27 cellular contexts compared by ENCODE assay signal in genomic region chr15:57941816-57942215, GRCh38.
"Had no signal": no experiment of that assay in that cellular context is flagged by ENCODE, and none has a peak within 500 bp of the region (broad histone marks: within the 10 kb centered on the region; RNA-seq: fewer than 3 reads in every experiment).

No MANE protein-coding gene starts in this region.

- H3K36me3 ChIP-seq: colonic mucosa, esophagus muscularis mucosa, esophagus squamous epithelium, gastrocnemius medialis, gastroesophageal sphincter, heart left ventricle, heart right ventricle had no signal

- H3K4me3 ChIP-seq: colonic mucosa, coronary artery, dorsolateral prefrontal cortex, esophagus muscularis mucosa, esophagus squamous epithelium, gastrocnemius medialis, gastroesophageal sphincter, heart left ventricle, heart right ventricle had no signal

- H3K27me3 ChIP-seq: colonic mucosa, heart left ventricle had no signal

- FAIRE-seq: colon, endometrium, endothelial cell of umbilical vein, frontal cortex had no signal

- H3K4me1 ChIP-seq: colonic mucosa, esophagus muscularis mucosa, esophagus squamous epithelium, foreskin keratinocyte, gastrocnemius medialis, gastroesophageal sphincter, heart right ventricle had no signal

- H3K9me3 ChIP-seq: colonic mucosa, esophagus muscularis mucosa, esophagus squamous epithelium, gastrocnemius medialis, gastroesophageal sphincter, heart left ventricle, heart right ventricle had no signal

- ATAC-seq: effector memory CD8-positive, alpha-beta T cell; esophagus mucosa; foreskin keratinocyte; gastrocnemius medialis; gastroesophageal sphincter; heart left ventricle; heart right ventricle had no signal

- DNase-seq: colonic mucosa; cortex of kidney; dermis blood vessel endothelial cell; dorsolateral prefrontal cortex; effector CD4-positive, alpha-beta T cell; effector CD8-positive, alpha-beta T cell; effector memory CD4-positive, alpha-beta T cell; effector memory CD8-positive, alpha-beta T cell; endodermal cell; erythroblast; esophagus squamous epithelium; foreskin fibroblast; foreskin keratinocyte; foreskin melanocyte; gastrocnemius medialis; glutamatergic neuron; heart left ventricle; heart right ventricle had no signal

- H3K27ac ChIP-seq: colonic mucosa, coronary artery, dorsolateral prefrontal cortex, epithelial cell of prostate, esophagus muscularis mucosa, esophagus squamous epithelium, foreskin keratinocyte, gastrocnemius medialis, gastroesophageal sphincter, heart left ventricle, heart right ventricle had no signal
